ENCODE assay signal across 1 cellular context in genomic region chr4:108169639-108170038, GRCh38.
TF ChIP-seq lines count a peak whose summit lies in the region.

No MANE protein-coding gene starts in this region.

TF ChIP-seq in WTC11, 78 proteins besides CTCF, POLR2A, EP300 and RAD21 (continued from another document):
- TF ChIP-seq ATF2 (CRISPR knock-in tag; IDR thresholded peaks at IDR 0.05; ENCODE audit: borderline replicate concordance, low read depth) = no peak
